Comparison of ENCODE assay signal across 9 cellular contexts in genomic region chr16:82652826-82653225, GRCh38. TPM values are rescaled to one million over a fixed set of nuclear protein-coding genes. Genes with fewer than 3 reads are reported as not detected.
DNase-seq lines count a peak whose midpoint lies in the region; ATAC-seq, FAIRE-seq and TF ChIP-seq lines count a peak whose summit lies in the region.
"Had no signal": no experiment of that assay in that cellular context is flagged by ENCODE, and none has a peak within 500 bp of the region (broad histone marks: within the 10 kb centered on the region; RNA-seq: fewer than 3 reads in every experiment).

No MANE protein-coding gene starts in this region.

- H3K27ac Mint-ChIP-seq in CD4-positive, alpha-beta T cell: peak overlapping the region; percentile 89
- peak overlapping the region; percentile 99 for H3K27ac Mint-ChIP-seq in activated T-helper 1 cell treated with anti-CD3 and anti-CD28 coated beads, Interleukin-12 subunit alpha, Interleukin-12 subunit beta, Interleukin-2, Interleukin-4 antibody, amounts not matched to agents 30 ng/mL and 10 ng/mL and 1 ng/mL, durations not matched to agents 14 hours and 24 hours and 36 hours

- peak overlapping the region; percentile 91 for H2BK5ac ChIP-seq in mesenchymal stem cell (ENCODE audit: low read depth, low read length, poor library complexity, severe bottlenecking)

- no peak overlapping the region for H3K9ac ChIP-seq in mesenchymal stem cell (ENCODE audit: low read length)

- peak overlapping the region; percentile 80 for H3K27ac ChIP-seq in CD4-positive, alpha-beta T cell (ENCODE audit: low read depth, low read length)
- peak overlapping the region; percentile 94 for H3K27ac ChIP-seq in mesenchymal stem cell (ENCODE audit: low read length, poor library complexity, severe bottlenecking)
- H3K27ac ChIP-seq in tibial artery: no peak overlapping the region

- peak overlapping the region; percentile 25 to 93 for H3K18ac ChIP-seq in mesenchymal stem cell (ENCODE audit: low read depth in 1 of 2, low read length in 2 of 2)

- no peak overlapping the region for H3K4me3 Mint-ChIP-seq in CD4-positive, alpha-beta T cell
- H3K4me3 Mint-ChIP-seq in activated T-helper 1 cell treated with anti-CD3 and anti-CD28 coated beads, Interleukin-12 subunit alpha, Interleukin-12 subunit beta, Interleukin-2, Interleukin-4 antibody, amounts not matched to agents 30 ng/mL and 10 ng/mL and 1 ng/mL, durations not matched to agents 14 hours and 24 hours and 36 hours: peak overlapping the region; percentile 54

- H3K23ac ChIP-seq in mesenchymal stem cell (ENCODE audit: low read length in 2 of 2): no peak overlapping the region

- ATAC-seq in CD4-positive, alpha-beta T cell (ENCODE audit: poor library complexity): no peak

- no peak overlapping the region for H3K4ac ChIP-seq in mesenchymal stem cell (ENCODE audit: low read depth in 1 of 2, low read length in 2 of 2)

- FAIRE-seq in HTR-8/SVneo (lab: Jason Lieb, UNC): peak; percentile 60

- H3K14ac ChIP-seq in mesenchymal stem cell (ENCODE audit: low read length in 2 of 2): no peak overlapping the region

- H3K4me1 ChIP-seq in mesenchymal stem cell (ENCODE audit: control insufficient read depth, insufficient read depth, low read depth, low read length): peaks cover 16% of the 10 kb centered on the region
- H3K4me1 ChIP-seq in tibial artery: peaks cover 0 to 40% (median 22%) of the 10 kb centered on the region in 4 donors

- H3K4me1 Mint-ChIP-seq in CD4-positive, alpha-beta T cell (ENCODE audit: low read depth): peaks cover 89% of the 10 kb centered on the region
- H3K4me1 Mint-ChIP-seq in activated T-helper 1 cell treated with anti-CD3 and anti-CD28 coated beads, Interleukin-12 subunit alpha, Interleukin-12 subunit beta, Interleukin-2, Interleukin-4 antibody, amounts not matched to agents 30 ng/mL and 10 ng/mL and 1 ng/mL, durations not matched to agents 14 hours and 24 hours and 36 hours (ENCODE audit: low read depth): peaks cover 85% of the 10 kb centered on the region

- intact Hi-C loops in CD4-positive, alpha-beta T cell (cut with DNase I, micrococcal nuclease): loop anchor here (5.0 to 10.0 kb wide), 2 partner anchors 478 to 1576 kb away; partner anchors contain the start of genes C16orf46 (in 1 of the 2) and MPHOSPH6 (in 1 of the 2)
- intact Hi-C loops in activated T-helper 1 cell treated with anti-CD3 and anti-CD28 coated beads, Interleukin-12 subunit alpha, Interleukin-12 subunit beta, Interleukin-2, Interleukin-4 antibody, amounts not matched to agents 30 ng/mL and 10 ng/mL and 1 ng/mL, durations not matched to agents 14 hours and 24 hours and 36 hours (cut with micrococcal nuclease): loop anchor here (2.0 to 10.0 kb wide), 5 partner anchors 18 to 1338 kb away; partner anchors contain the start of genes GAN and MPHOSPH6
- intact Hi-C loops in tibial artery (cut with DNase I; ENCODE audit: low total_unique reads): no loop called here

- H4K8ac ChIP-seq in mesenchymal stem cell (ENCODE audit: low read length): peak overlapping the region; percentile 16

- H2AFZ ChIP-seq in mesenchymal stem cell (ENCODE audit: low read depth, low read length): no peak overlapping the region

- H3K9me3 Mint-ChIP-seq in CD4-positive, alpha-beta T cell: peaks cover 1% of the 10 kb centered on the region
- H3K9me3 Mint-ChIP-seq in activated T-helper 1 cell treated with anti-CD3 and anti-CD28 coated beads, Interleukin-12 subunit alpha, Interleukin-12 subunit beta, Interleukin-2, Interleukin-4 antibody, amounts not matched to agents 30 ng/mL and 10 ng/mL and 1 ng/mL, durations not matched to agents 14 hours and 24 hours and 36 hours: peaks cover 6% of the 10 kb centered on the region

- no peak overlapping the region for H3K4me3 ChIP-seq in mesenchymal stem cell (ENCODE audit: insufficient read depth in 1 of 2, low read depth in 1 of 2, low read length in 2 of 2)
- H3K4me3 ChIP-seq in tibial artery: no peak overlapping the region
- H3K4me3 ChIP-seq: HAP-1 had no signal

- no peak overlapping the region for H4K91ac ChIP-seq in mesenchymal stem cell (ENCODE audit: low read length)

- DNase-seq in CD4-positive, alpha-beta T cell: no peak
- no peak for DNase-seq in HTR-8/SVneo (ENCODE audit: insufficient read length, low spot score)
- no peak for DNase-seq in activated T-helper 1 cell treated with anti-CD3 and anti-CD28 coated beads, Interleukin-12 subunit alpha, Interleukin-12 subunit beta, Interleukin-2, Interleukin-4 antibody, amounts not matched to agents 30 ng/mL and 10 ng/mL and 1 ng/mL, durations not matched to agents 14 hours and 24 hours and 36 hours (ENCODE audit: low spot score)
- DNase-seq in mesenchymal stem cell: peak; percentile 17
- DNase-seq in tibial artery: no peak
- no peak for DNase-seq in C1 segment of cervical spinal cord (lab: John Stamatoyannopoulos, UW)
- DNase-seq in GM20000 (ENCODE audit: low spot score): no peak
- DNase-seq: NCI-H446 had no signal

- H2BK12ac ChIP-seq in mesenchymal stem cell (ENCODE audit: low read length in 2 of 2): peak overlapping the region; percentile 27 to 60

- no peaks in the 10 kb centered on the region for H3K36me3 Mint-ChIP-seq in CD4-positive, alpha-beta T cell (ENCODE audit: low read depth)
- peaks cover 3% of the 10 kb centered on the region for H3K36me3 Mint-ChIP-seq in activated T-helper 1 cell treated with anti-CD3 and anti-CD28 coated beads, Interleukin-12 subunit alpha, Interleukin-12 subunit beta, Interleukin-2, Interleukin-4 antibody, amounts not matched to agents 30 ng/mL and 10 ng/mL and 1 ng/mL, durations not matched to agents 14 hours and 24 hours and 36 hours (ENCODE audit: low read depth)

- H3K36me3 ChIP-seq in mesenchymal stem cell (ENCODE audit: control insufficient read depth in 1 of 2, insufficient read depth in 2 of 2, low read depth in 1 of 2, low read length in 2 of 2) (no peaks in the 10 kb centered on the region), tibial artery (no peaks in the 10 kb centered on the region)
- H3K36me3 ChIP-seq: HAP-1 had no signal

- POLR2A ChIA-PET in CD4-positive, alpha-beta T cell (lab: Charles Lee): interaction anchor here (1.9 kb wide), 1 partner anchor 15 kb away, joined by 5 read pairs; no protein-coding TSS in a partner anchor

- 83% methylated on average over 4 of the region's 4 CpGs for WGBS in mesenchymal stem cell

- no peaks in the 10 kb centered on the region for H3K27me3 ChIP-seq in CD4-positive, alpha-beta T cell (ENCODE audit: control insufficient read depth, insufficient read depth, low read length)
- H3K27me3 ChIP-seq in mesenchymal stem cell (ENCODE audit: control insufficient read depth in 1 of 2, insufficient read depth in 1 of 2, low read length in 2 of 2) (no peaks in the 10 kb centered on the region), tibial artery (no peaks in the 10 kb centered on the region)

- CTCF ChIA-PET in CD4-positive, alpha-beta T cell (lab: Charles Lee): interaction anchor here (0.7 to 1.1 kb wide), 3 partner anchors 9 to 14 kb away, joined by 3 read pairs; no protein-coding TSS in a partner anchor

- H3K27me3 Mint-ChIP-seq in CD4-positive, alpha-beta T cell: no peaks in the 10 kb centered on the region
- H3K27me3 Mint-ChIP-seq in activated T-helper 1 cell treated with anti-CD3 and anti-CD28 coated beads, Interleukin-12 subunit alpha, Interleukin-12 subunit beta, Interleukin-2, Interleukin-4 antibody, amounts not matched to agents 30 ng/mL and 10 ng/mL and 1 ng/mL, durations not matched to agents 14 hours and 24 hours and 36 hours (ENCODE audit: insufficient read depth): no peaks in the 10 kb centered on the region

- H3K9me3 ChIP-seq in CD4-positive, alpha-beta T cell (ENCODE audit: control insufficient read depth, low read length): no peaks in the 10 kb centered on the region
- no peaks in the 10 kb centered on the region for H3K9me3 ChIP-seq in mesenchymal stem cell (ENCODE audit: control insufficient read depth, low read length)
- no peaks in the 10 kb centered on the region for H3K9me3 ChIP-seq in tibial artery
- H3K9me3 ChIP-seq: HAP-1 had no signal

- peaks cover 15% of the 10 kb centered on the region for H3K79me1 ChIP-seq in mesenchymal stem cell (replicated peaks; ENCODE audit: low read length, poor library complexity, severe bottlenecking)

- H3K4me2 ChIP-seq in mesenchymal stem cell (ENCODE audit: low read length, poor library complexity, severe bottlenecking): no peak overlapping the region

- peak overlapping the region; percentile 29 for H2AK5ac ChIP-seq in mesenchymal stem cell (ENCODE audit: low read length, severe bottlenecking)

- TF ChIP-seq CTCF in CD4-positive, alpha-beta T cell (IDR thresholded peaks at IDR 0.05): no peak
- TF ChIP-seq CTCF in tibial artery (IDR thresholded peaks at IDR 0.05): no peak
- no peak for TF ChIP-seq CTCF in GM20000 (IDR thresholded peaks at IDR 0.05; ENCODE audit: extremely low read depth, missing control alignments)

- H2BK15ac ChIP-seq in mesenchymal stem cell (ENCODE audit: low read depth, poor library complexity, severe bottlenecking): no peak overlapping the region

- peak overlapping the region; percentile 82 for H2BK120ac ChIP-seq in mesenchymal stem cell (ENCODE audit: low read depth, low read length)

RNA-seq across cellular contexts. Expression of gene CDH13, which starts 26.1 kb away (rescaled TPM):
- not detected for total RNA-seq in CD4-positive, alpha-beta T cell
- total RNA-seq in activated T-helper 1 cell treated with anti-CD3 and anti-CD28 coated beads, Interleukin-12 subunit alpha, Interleukin-12 subunit beta, Interleukin-2, Interleukin-4 antibody, amounts not matched to agents 30 ng/mL and 10 ng/mL and 1 ng/mL, durations not matched to agents 14 hours and 24 hours and 36 hours: not detected in 2 replicates
- 107 TPM for polyA plus RNA-seq in mesenchymal stem cell (2013, experiment 1 of 2)
- 102 TPM for polyA plus RNA-seq in mesenchymal stem cell (2013, experiment 2 of 2)

Comparison
In these comparisons a context has a peak if more than half of its experiments do, and no peak if none do; other contexts are left out.
1. H3K27ac ChIP-seq: peak in CD4-positive, alpha-beta T cell (single experiment) and mesenchymal stem cell (single experiment); none in tibial artery (0 of 2).